In the genomic region with DNA sequence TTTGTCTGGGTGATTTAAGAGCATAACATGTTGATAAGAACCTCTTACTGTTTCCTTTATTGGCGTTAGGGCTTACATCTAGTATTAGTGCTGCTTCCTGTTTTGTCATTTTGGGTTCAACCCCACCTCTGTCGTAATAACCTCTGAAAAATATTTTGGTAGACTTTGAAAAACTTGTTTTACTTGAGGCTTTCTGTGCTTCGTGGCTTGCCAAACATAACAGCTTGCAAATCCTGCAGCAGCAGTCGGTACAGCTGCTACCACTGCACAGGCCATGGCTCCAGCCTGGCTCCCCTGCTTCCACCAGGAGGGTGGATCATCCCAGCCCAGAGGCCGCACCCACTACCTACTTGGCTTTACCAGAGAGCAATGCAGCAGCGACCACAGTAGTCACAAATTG, we compare ENCODE assay signal across 24 cellular contexts. TPM values are rescaled to one million over a fixed set of nuclear protein-coding genes. Genes with fewer than 3 reads are reported as not detected.
A peak's percentile ranks its signal among the peaks of the same experiment; 100 is the strongest.
DNase-seq lines count a peak whose midpoint lies in the region; ATAC-seq and TF ChIP-seq lines count a peak whose summit lies in the region.
"Had no signal": no experiment of that assay in that cellular context is flagged by ENCODE, and none has a peak within 500 bp of the region (broad histone marks: within the 10 kb centered on the region; RNA-seq: fewer than 3 reads in every experiment).

No MANE protein-coding gene starts in this region.

- H3K27me3 ChIP-seq in adrenal gland: peaks cover 14% of the 10 kb centered on the region

- intact Hi-C loops in adrenal gland (cut with DNase I): no loop called here

- TF ChIP-seq POLR2A in NB4 (IDR thresholded peaks at IDR 0.05; ENCODE audit: extremely low read depth, insufficient read length): no peak
- no peak for TF ChIP-seq POLR2A in erythroblast (IDR thresholded peaks at IDR 0.05; ENCODE audit: low read length)
- TF ChIP-seq POLR2A in adrenal gland (IDR thresholded peaks at IDR 0.05): no peak

- H3K4me1 ChIP-seq in adrenal gland (replicated peaks in 1 of 2): no peaks in the 10 kb centered on the region
- H3K4me1 ChIP-seq: parathyroid adenoma, sigmoid colon had no signal

- no peak overlapping the region for H3K27ac ChIP-seq in adrenal gland
- H3K27ac ChIP-seq: GM23248, parathyroid adenoma, sigmoid colon, VCaP had no signal

- H3K36me3 Mint-ChIP-seq in stimulated activated effector memory CD8-positive, alpha-beta T cell treated with anti-CD3 and anti-CD28 coated beads, Interleukin-12 subunit alpha, Interleukin-12 subunit beta, amount 100 ng/mL, for 72 hours: no peaks in the 10 kb centered on the region
- H3K36me3 Mint-ChIP-seq: activated naive CD8-positive, alpha-beta T cell had no signal

- WGBS in adrenal gland, 4 donors: 17 to 39% (median 26%) methylated on average over 6 of the region's 6 CpGs

- DNase-seq in activated effector memory CD4-positive, alpha-beta T cell treated with anti-CD3 and anti-CD28 coated beads, Interleukin-2, amount 50 U/mL, for 16 hours: peak; percentile 62
- no peak for DNase-seq in activated effector memory CD4-positive, alpha-beta T cell treated with Interleukin-2 at 50 U/mL for 16 hours
- peak; percentile 34 for DNase-seq in NB4 (ENCODE audit: low read depth)
- peak; percentile 29 for DNase-seq in ecto neural progenitor cell (ENCODE audit: low spot score)
- no peak for DNase-seq in stimulated activated effector memory CD8-positive, alpha-beta T cell treated with anti-CD3 and anti-CD28 coated beads, Interleukin-12 subunit alpha, Interleukin-12 subunit beta, amount 100 ng/mL, for 72 hours (ENCODE audit: low spot score in 2 of 2)
- no peak for DNase-seq in erythroblast (lab: John Stamatoyannopoulos, UW)
- no peak for DNase-seq in dedifferentiated amniotic fluid mesenchymal stem cell (ENCODE audit: extremely low spot score)
- DNase-seq in adrenal gland: no peak
- DNase-seq: activated CD8-positive, alpha-beta memory T cell treated with anti-CD3 and anti-CD28 coated beads for 24 hours; activated T-cell treated with anti-CD3 and anti-CD28 coated beads, Interleukin-2, amount 50 U/mL, for 48 hours; DND-41; glutamatergic neuron; GM23248; KG1; NCI-H1092 treated with DMSO at 0.1 percent for 48 hours; NCI-H345; sigmoid colon had no signal

- no peak overlapping the region for H3K4me3 Mint-ChIP-seq in stimulated activated effector memory CD8-positive, alpha-beta T cell treated with anti-CD3 and anti-CD28 coated beads, Interleukin-12 subunit alpha, Interleukin-12 subunit beta, amount 100 ng/mL, for 72 hours
- H3K4me3 Mint-ChIP-seq: activated naive CD8-positive, alpha-beta T cell; nephron; T-helper 1 cell treated with Interleukin-12 subunit alpha and Interleukin-12 subunit beta and Interleukin-4 antibody, amounts not matched to agents 30 μg/mL and 1 μg/mL, for 36 hours had no signal

- H3K9me3 Mint-ChIP-seq in stimulated activated effector memory CD8-positive, alpha-beta T cell treated with anti-CD3 and anti-CD28 coated beads, Interleukin-12 subunit alpha, Interleukin-12 subunit beta, amount 100 ng/mL, for 72 hours: no peaks in the 10 kb centered on the region
- H3K9me3 Mint-ChIP-seq: T-helper 1 cell treated with Interleukin-12 subunit alpha and Interleukin-12 subunit beta and Interleukin-4 antibody, amounts not matched to agents 30 μg/mL and 1 μg/mL, for 36 hours had no signal

- no peak overlapping the region for H3K27ac Mint-ChIP-seq in stimulated activated effector memory CD8-positive, alpha-beta T cell treated with anti-CD3 and anti-CD28 coated beads, Interleukin-12 subunit alpha, Interleukin-12 subunit beta, amount 100 ng/mL, for 72 hours
- H3K27ac Mint-ChIP-seq: activated naive CD8-positive, alpha-beta T cell; nephron; T-helper 1 cell treated with Interleukin-12 subunit alpha and Interleukin-12 subunit beta and Interleukin-4 antibody, amounts not matched to agents 30 μg/mL and 1 μg/mL, for 36 hours had no signal

- peaks cover 6% of the 10 kb centered on the region for H3K4me1 Mint-ChIP-seq in stimulated activated effector memory CD8-positive, alpha-beta T cell treated with anti-CD3 and anti-CD28 coated beads, Interleukin-12 subunit alpha, Interleukin-12 subunit beta, amount 100 ng/mL, for 72 hours
- H3K4me1 Mint-ChIP-seq: nephron had no signal

- H3K9me3 ChIP-seq in adrenal gland (replicated peaks in 1 of 3): no peaks in the 10 kb centered on the region
- H3K9me3 ChIP-seq: sigmoid colon had no signal

- ATAC-seq in stimulated activated effector memory CD8-positive, alpha-beta T cell treated with anti-CD3 and anti-CD28 coated beads, Interleukin-12 subunit alpha, Interleukin-12 subunit beta, amount 100 ng/mL, for 72 hours: no peak
- ATAC-seq: left lobe of liver had no signal

- no peak overlapping the region for H3K4me3 ChIP-seq in NB4 (ENCODE audit: low read depth, low read length)
- no peak overlapping the region for H3K4me3 ChIP-seq in adrenal gland
- H3K4me3 ChIP-seq: GM23248, sigmoid colon had no signal

- H3K36me3 ChIP-seq in adrenal gland (replicated peaks in 1 of 2): no peaks in the 10 kb centered on the region
- H3K36me3 ChIP-seq: sigmoid colon had no signal

- TF ChIP-seq CTCF in NB4 (IDR thresholded peaks at IDR 0.05; ENCODE audit: low read depth, low read length) (no peak), adrenal gland (IDR thresholded peaks at IDR 0.05) (no peak)

RNA-seq across cellular contexts. Expression of a gene that starts 11.8 kb away (rescaled TPM):
- total RNA-seq in adrenal gland: 1 to 10 TPM in 3 of 8 donors, under 1 TPM in 3, not detected in 2; 0.19 to 1.6 (median 0.84) TPM
- polyA plus RNA-seq in adrenal gland: under 1 TPM; 0.32 to 0.95 (median 0.84) TPM
- total RNA-seq: GM23248, HT-29 had no signal
- polyA plus RNA-seq: GM23248 had no signal

RNA-seq across cellular contexts. Expression of a gene that starts 49.4 kb away (rescaled TPM):
- total RNA-seq in adrenal gland: under 1 TPM in 2 of 8 donors, not detected in 6; 0.08 to 0.28 TPM
- polyA plus RNA-seq in adrenal gland: under 1 TPM in 2 of 3 donors, not detected in 1; 0.07 to 0.40 TPM
- total RNA-seq: GM23248, left lobe of liver had no signal
- polyA plus RNA-seq: GM23248 had no signal

Comparison
In these comparisons a context has a peak if more than half of its experiments do, and no peak if none do; other contexts are left out.
1. DNase-seq: peak in activated effector memory CD4-positive, alpha-beta T cell treated with anti-CD3 and anti-CD28 coated beads, Interleukin-2, amount 50 U/mL, for 16 hours (single experiment), NB4 (single experiment) and ecto neural progenitor cell (single experiment); none in activated effector memory CD4-positive, alpha-beta T cell treated with Interleukin-2 at 50 U/mL for 16 hours (single experiment), stimulated activated effector memory CD8-positive, alpha-beta T cell treated with anti-CD3 and anti-CD28 coated beads, Interleukin-12 subunit alpha, Interleukin-12 subunit beta, amount 100 ng/mL, for 72 hours (0 of 2), erythroblast (0 of 2), dedifferentiated amniotic fluid mesenchymal stem cell (single experiment) and adrenal gland (0 of 7).